Comparison of ENCODE assay signal across 9 cellular contexts in the genomic region with DNA sequence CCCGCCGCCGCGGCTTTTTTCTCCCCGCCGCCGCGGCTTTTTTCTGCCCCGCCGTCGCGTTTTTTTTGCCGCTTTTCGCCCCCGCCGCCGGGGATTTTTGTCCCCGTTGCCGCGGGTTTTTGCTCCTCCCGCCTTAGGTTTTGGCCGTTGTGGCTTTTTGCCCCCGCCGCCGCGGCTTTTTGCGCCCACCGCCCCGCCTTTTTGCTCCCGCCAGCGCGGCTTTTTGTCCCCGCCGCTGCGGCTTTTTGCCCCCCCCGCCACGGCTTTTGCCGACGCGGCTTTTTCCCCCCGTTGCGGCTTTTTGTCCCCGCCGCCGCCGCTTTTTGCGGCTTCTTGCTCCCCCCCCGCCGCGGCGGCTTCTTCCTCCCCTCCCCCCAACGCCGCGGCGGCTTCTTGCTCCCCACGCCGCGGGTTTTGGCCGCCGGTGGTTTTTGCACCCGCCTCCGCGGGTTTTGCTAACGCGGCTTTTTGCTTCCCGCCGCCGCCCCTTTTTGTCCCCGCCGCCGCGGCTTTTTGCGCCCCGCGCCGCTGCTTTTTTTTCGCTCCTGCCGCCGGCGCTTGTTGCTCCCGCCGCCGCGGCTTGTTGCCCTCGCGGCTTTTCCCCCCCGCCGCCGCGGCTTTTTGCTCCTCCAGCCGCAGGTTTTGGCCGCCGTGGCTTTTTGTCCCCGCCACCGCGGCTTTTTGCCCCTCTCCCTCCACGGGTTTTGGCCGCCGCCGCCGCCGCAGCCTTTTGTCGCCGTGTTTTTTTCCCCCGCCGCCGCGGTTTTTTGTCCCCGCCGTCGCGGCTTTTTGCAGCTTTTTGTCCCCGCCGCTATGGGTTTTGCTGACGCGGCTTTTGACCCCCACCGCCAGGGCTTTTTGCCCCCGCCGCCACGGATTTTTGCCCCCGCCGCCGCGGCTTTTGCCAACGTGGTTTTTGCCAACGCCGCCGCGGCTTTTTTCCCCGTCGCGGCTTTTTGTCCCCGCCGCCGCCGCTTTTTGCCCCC.
"Had no signal": no experiment of that assay in that cellular context is flagged by ENCODE, and none has a peak within 500 bp of the region (broad histone marks: within the 10 kb centered on the region; RNA-seq: fewer than 3 reads in every experiment).

No MANE protein-coding gene starts in this region.

- DNase-seq: activated CD4-positive, alpha-beta T cell treated with anti-CD3 and anti-CD28 coated beads for 48 hours; activated naive CD4-positive, alpha-beta T cell treated with anti-CD3 and anti-CD28 coated beads for 36 hours; central memory CD4-positive, alpha-beta T cell; effector memory CD4-positive, alpha-beta T cell; hippocampal formation; nephron progenitor cell; stimulated activated naive CD4-positive, alpha-beta T cell treated with Interleukin-2 at 50 U/mL for 16 hours had no signal

- H3K27ac ChIP-seq: epithelial cell of prostate had no signal

- ATAC-seq: activated T-helper 17 cell treated with anti-CD3 and anti-CD28 coated beads, Interleukin-2, amount 50 U/mL, for 72 hours had no signal
